In genomic region chr13:52968074-52968700, GRCh38 we compare ENCODE assay signal across 1 cellular context.
A peak's percentile ranks its signal among the peaks of the same experiment; 100 is the strongest.
TF ChIP-seq lines count a peak whose summit lies in the region.

No MANE protein-coding gene starts in this region.

TF ChIP-seq in K562, 482 proteins besides CTCF, POLR2A, EP300 and RAD21 (continued from another document):
- TF ChIP-seq PRDM10 (IDR thresholded peaks at IDR 0.05; ENCODE audit: partially characterized antibody) = no peak
- TF ChIP-seq XRCC5 (IDR thresholded peaks at IDR 0.05; ENCODE audit: low read depth, low read length) = 0 out of 2 replicates have a peak, but pooled peaks have one; percentile 60
- TF ChIP-seq TGIF2 (CRISPR knock-in tag; IDR thresholded peaks at IDR 0.05) = no peak
- 0 out of 2 replicates have a peak, but pooled peaks have one; percentile 29 for TF ChIP-seq JUND (IDR thresholded peaks at IDR 0.05; ENCODE audit: borderline replicate concordance, low read depth, low read length)
- TF ChIP-seq JUND (tag; IDR thresholded peaks at IDR 0.05; ENCODE audit: borderline replicate concordance, low read depth, low read length) = no peak
- peak; percentile 11; the same call in 1 of the 2 replicates for TF ChIP-seq STAG1 (CRISPR knock-in tag; IDR thresholded peaks at IDR 0.05; ENCODE audit: borderline replicate concordance)
- no peak for TF ChIP-seq PTBP1 (IDR thresholded peaks at IDR 0.05; ENCODE audit: low read depth, low read length)
- peak; percentile 69; the same call in 1 of the 2 replicates for TF ChIP-seq MIER1 (IDR thresholded peaks at IDR 0.05; ENCODE audit: low read depth)
- TF ChIP-seq ZEB2 (IDR thresholded peaks at IDR 0.05) = no peak
- TF ChIP-seq ZNF766 (CRISPR knock-in tag; conservative IDR thresholded peaks at IDR 0.05) = 0 out of 2 replicates have a peak, but pooled peaks have one; percentile 28
- peak; percentile 58; the same call in 1 of the 2 replicates for TF ChIP-seq KLF16 (IDR thresholded peaks at IDR 0.05)
- TF ChIP-seq SAFB (IDR thresholded peaks at IDR 0.05; ENCODE audit: borderline replicate concordance, low read depth, low read length) = no peak
- TF ChIP-seq MAZ (CRISPR knock-in tag; conservative IDR thresholded peaks at IDR 0.05 in 1 of 2, IDR thresholded peaks at IDR 0.05 in 1 of 2) = peak in 1 of 2 experiments; percentile 28; a peak in 1 of 4 replicates
- TF ChIP-seq SMC3 (conservative IDR thresholded peaks at IDR 0.05; ENCODE audit: insufficient read depth, low read depth, low read length) = peak; percentile 76
- TF ChIP-seq CEBPB (tag; IDR thresholded peaks at IDR 0.05) = peak; percentile 74
- peak; percentile 80 for TF ChIP-seq CTCFL (IDR thresholded peaks at IDR 0.05; ENCODE audit: borderline replicate concordance, insufficient read depth, low read depth, low read length, poor library complexity, severe bottlenecking)
